ENCODE assay signal across 1 cellular context in the genomic region with DNA sequence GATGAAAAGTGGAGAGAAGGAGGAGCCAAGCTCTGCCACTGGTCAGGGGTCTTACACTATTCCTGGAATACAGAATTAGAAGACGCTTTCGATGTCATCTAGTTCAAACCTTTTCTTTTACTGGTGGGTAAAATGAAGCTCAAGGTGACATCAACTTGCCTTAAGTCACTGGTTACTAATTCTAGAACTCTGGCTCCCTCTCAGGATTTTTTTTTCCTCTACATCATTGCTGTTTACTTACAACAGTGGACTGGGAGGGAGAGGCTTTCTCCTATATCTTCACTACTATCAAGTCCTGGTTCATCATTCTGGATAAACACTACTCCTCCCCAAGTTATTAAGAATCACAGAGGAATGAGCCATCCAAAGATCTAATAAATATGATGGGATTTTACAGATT.
TF ChIP-seq lines count a peak whose summit lies in the region.

No MANE protein-coding gene starts in this region.

TF ChIP-seq in IMR-90, 13 proteins besides CTCF, POLR2A, EP300 and RAD21 (continued from another document):
- TF ChIP-seq ELK1 (IDR thresholded peaks at IDR 0.05; ENCODE audit: borderline replicate concordance, low read depth, low read length) (no peak), BHLHE40 (IDR thresholded peaks at IDR 0.05; ENCODE audit: low read depth, low read length) (no peak)
TF ChIP-seq in IMR-90: peak in this region for 0.
